In the genomic region with DNA sequence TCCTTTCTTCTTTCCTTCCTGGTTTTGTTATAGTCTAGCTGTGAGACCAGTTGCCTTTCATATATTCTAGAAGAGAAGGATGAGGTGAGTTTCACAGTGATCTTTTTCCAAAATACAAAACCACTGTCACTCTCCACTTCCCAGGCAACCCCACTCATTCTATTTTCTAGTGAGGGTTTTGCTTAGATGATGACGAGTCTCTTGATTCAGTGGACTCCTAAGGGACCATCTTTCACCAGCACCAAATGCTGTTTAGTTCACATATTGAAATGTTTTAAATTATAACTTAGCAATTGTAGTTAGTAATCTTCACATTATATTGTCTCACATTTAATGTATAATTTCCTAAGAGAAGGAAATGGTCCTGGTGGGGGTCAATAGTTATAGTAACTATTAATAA, we compare ENCODE assay signal across 1 cellular context.
TF ChIP-seq lines count a peak whose summit lies in the region.

No MANE protein-coding gene starts in this region.

TF ChIP-seq in IMR-90, 13 proteins besides CTCF, POLR2A, EP300 and RAD21 (continued from another document):
- TF ChIP-seq, protein P1, sequence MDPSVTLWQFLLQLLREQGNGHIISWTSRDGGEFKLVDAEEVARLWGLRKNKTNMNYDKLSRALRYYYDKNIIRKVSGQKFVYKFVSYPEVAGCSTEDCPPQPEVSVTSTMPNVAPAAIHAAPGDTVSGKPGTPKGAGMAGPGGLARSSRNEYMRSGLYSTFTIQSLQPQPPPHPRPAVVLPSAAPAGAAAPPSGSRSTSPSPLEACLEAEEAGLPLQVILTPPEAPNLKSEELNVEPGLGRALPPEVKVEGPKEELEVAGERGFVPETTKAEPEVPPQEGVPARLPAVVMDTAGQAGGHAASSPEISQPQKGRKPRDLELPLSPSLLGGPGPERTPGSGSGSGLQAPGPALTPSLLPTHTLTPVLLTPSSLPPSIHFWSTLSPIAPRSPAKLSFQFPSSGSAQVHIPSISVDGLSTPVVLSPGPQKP (IDR thresholded peaks at IDR 0.05; ENCODE audit: borderline replicate concordance, low read depth, low read length), result no peak
- TF ChIP-seq MAFK (IDR thresholded peaks at IDR 0.05; ENCODE audit: low read depth, low read length) (no peak), RFX5 (IDR thresholded peaks at IDR 0.05; ENCODE audit: low read depth, low read length) (no peak), CHD1 (IDR thresholded peaks at IDR 0.05; ENCODE audit: low read depth, low read length) (no peak), CEBPB (IDR thresholded peaks at IDR 0.05; ENCODE audit: low read depth, low read length) (no peak), RCOR1 (IDR thresholded peaks at IDR 0.05; ENCODE audit: insufficient replicate concordance, low read length) (no peak), BHLHE40 (IDR thresholded peaks at IDR 0.05; ENCODE audit: low read depth, low read length) (no peak)
- TF ChIP-seq, protein P2, sequence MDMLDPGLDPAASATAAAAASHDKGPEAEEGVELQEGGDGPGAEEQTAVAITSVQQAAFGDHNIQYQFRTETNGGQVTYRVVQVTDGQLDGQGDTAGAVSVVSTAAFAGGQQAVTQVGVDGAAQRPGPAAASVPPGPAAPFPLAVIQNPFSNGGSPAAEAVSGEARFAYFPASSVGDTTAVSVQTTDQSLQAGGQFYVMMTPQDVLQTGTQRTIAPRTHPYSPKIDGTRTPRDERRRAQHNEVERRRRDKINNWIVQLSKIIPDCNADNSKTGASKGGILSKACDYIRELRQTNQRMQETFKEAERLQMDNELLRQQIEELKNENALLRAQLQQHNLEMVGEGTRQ (IDR thresholded peaks at IDR 0.05; ENCODE audit: low read depth, low read length), result no peak
